In the genomic region with DNA sequence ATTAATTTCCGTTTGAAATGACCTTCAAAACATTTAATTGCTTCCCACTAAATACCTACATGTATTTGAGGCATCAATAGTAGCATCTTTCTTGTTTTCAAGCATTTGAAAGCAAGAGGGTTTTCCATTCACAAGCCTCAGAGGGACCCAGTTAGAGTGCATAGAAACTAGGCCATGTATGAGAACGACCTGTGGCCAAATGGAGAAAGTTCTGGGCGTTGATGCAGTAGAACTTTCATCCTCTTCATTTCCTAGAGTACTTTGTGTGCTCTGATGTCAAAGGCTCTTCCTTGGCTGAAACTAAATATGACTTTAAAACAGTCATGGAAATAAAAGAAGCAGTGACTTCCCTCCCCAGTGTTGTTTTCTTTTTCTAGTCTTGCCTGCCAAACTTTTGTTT, we compare ENCODE assay signal across 9 cellular contexts. TPM values are rescaled to one million over a fixed set of nuclear protein-coding genes. Genes with fewer than 3 reads are reported as not detected.
DNase-seq lines count a peak whose midpoint lies in the region; ATAC-seq and TF ChIP-seq lines count a peak whose summit lies in the region.
"Had no signal": no experiment of that assay in that cellular context is flagged by ENCODE, and none has a peak within 500 bp of the region (broad histone marks: within the 10 kb centered on the region; RNA-seq: fewer than 3 reads in every experiment).

No MANE protein-coding gene starts in this region.

- ATAC-seq in activated T-cell treated with anti-CD3 and anti-CD28 coated beads, Interleukin-2, amount 50 U/mL, for 4 hours = no peak
- ATAC-seq in activated naive CD4-positive, alpha-beta T cell treated with anti-CD3 and anti-CD28 coated beads, Interleukin-2, amount 50 U/mL, for 72 hours = no peak
- ATAC-seq in HG02981 (IDR thresholded peaks at IDR 0.05; ENCODE audit: unreplicated experiment) = no peak

- H3K27ac ChIP-seq in thyroid gland = peak overlapping the region; percentile 97 to 98 (median 97)

- H3K27ac Mint-ChIP-seq in activated naive CD4-positive, alpha-beta T cell treated with anti-CD3 and anti-CD28 coated beads, Interleukin-2, amount 50 U/mL, for 72 hours = peak overlapping the region; percentile 8 to 98

- no peaks in the 10 kb centered on the region for H3K9me3 ChIP-seq in thyroid gland

- no peaks in the 10 kb centered on the region for H3K36me3 Mint-ChIP-seq in activated T-cell treated with anti-CD3 and anti-CD28 coated beads, Interleukin-2, amount 50 U/mL, for 4 hours (ENCODE audit: insufficient read depth)
- peaks cover 6 to 10% of the 10 kb centered on the region in 2 donors for H3K36me3 Mint-ChIP-seq in activated naive CD4-positive, alpha-beta T cell treated with anti-CD3 and anti-CD28 coated beads, Interleukin-2, amount 50 U/mL, for 72 hours

- H3K4me3 Mint-ChIP-seq in activated T-cell treated with anti-CD3 and anti-CD28 coated beads, Interleukin-2, amount 50 U/mL, for 4 hours = peak overlapping the region; percentile 80

- H3K27me3 ChIP-seq in thyroid gland = no peaks in the 10 kb centered on the region

- 34 to 42% methylated on average over 3 of the region's 3 CpGs for WGBS in thyroid gland, 2 donors

- DNase-seq in activated T-cell treated with anti-CD3 and anti-CD28 coated beads, Interleukin-2, amount 50 U/mL, for 4 hours = no peak
- DNase-seq in activated T-cell treated with anti-CD3 and anti-CD28 coated beads, Interleukin-2, amount 50 U/mL, for 1 hour = no peak
- no peak for DNase-seq in activated naive CD4-positive, alpha-beta T cell treated with anti-CD3 and anti-CD28 coated beads, Interleukin-2, amount 50 U/mL, for 72 hours (ENCODE audit: low spot score in 2 of 2)
- DNase-seq in midbrain (lab: John Stamatoyannopoulos, UW) = peak; percentile 31
- DNase-seq in thyroid gland = no peak
- no peak for DNase-seq in SIG-M5 (lab: John Stamatoyannopoulos, UW)
- DNase-seq in NCI-H187 (lab: John Stamatoyannopoulos, UW) = no peak
- DNase-seq: COR-L47 had no signal

- intact Hi-C loops in thyroid gland (cut with DNase I) = no loop called here

- peak in 1 of 6 experiments; percentile 4 for TF ChIP-seq CTCF in thyroid gland (IDR thresholded peaks at IDR 0.05)

- peak in 1 of 2 donors; percentile 53 for TF ChIP-seq POLR2A in thyroid gland (IDR thresholded peaks at IDR 0.05)

- H3K4me1 Mint-ChIP-seq in activated T-cell treated with anti-CD3 and anti-CD28 coated beads, Interleukin-2, amount 50 U/mL, for 4 hours (ENCODE audit: low read depth) = peaks cover 40% of the 10 kb centered on the region

- H3K9me3 Mint-ChIP-seq in activated T-cell treated with anti-CD3 and anti-CD28 coated beads, Interleukin-2, amount 50 U/mL, for 4 hours = no peaks in the 10 kb centered on the region
- no peaks in the 10 kb centered on the region for H3K9me3 Mint-ChIP-seq in activated naive CD4-positive, alpha-beta T cell treated with anti-CD3 and anti-CD28 coated beads, Interleukin-2, amount 50 U/mL, for 72 hours

- no peak overlapping the region for H3K4me3 ChIP-seq in thyroid gland (replicated peaks in 1 of 3)

- no peaks in the 10 kb centered on the region for H3K27me3 Mint-ChIP-seq in activated T-cell treated with anti-CD3 and anti-CD28 coated beads, Interleukin-2, amount 50 U/mL, for 4 hours (ENCODE audit: low read depth)

- H3K4me1 ChIP-seq in thyroid gland = peaks cover 21 to 47% of the 10 kb centered on the region in 2 donors

- no peaks in the 10 kb centered on the region for H3K36me3 ChIP-seq in thyroid gland

RNA-seq across cellular contexts. Expression of gene DHRS7, which starts 0.9 kb away (rescaled TPM):
- total RNA-seq in activated T-cell treated with anti-CD3 and anti-CD28 coated beads, Interleukin-2, amount 50 U/mL, for 4 hours = 10 to 100 TPM; 30.1 to 41.7 (median 35.2) TPM
- 10 to 100 TPM; 32.9 to 46.2 TPM for total RNA-seq in activated naive CD4-positive, alpha-beta T cell treated with anti-CD3 and anti-CD28 coated beads, Interleukin-2, amount 50 U/mL, for 72 hours
- 100 to 1,000 TPM; 151 to 245 (median 214) TPM for total RNA-seq in thyroid gland
